8 cellular contexts compared by ENCODE assay signal in the genomic region with DNA sequence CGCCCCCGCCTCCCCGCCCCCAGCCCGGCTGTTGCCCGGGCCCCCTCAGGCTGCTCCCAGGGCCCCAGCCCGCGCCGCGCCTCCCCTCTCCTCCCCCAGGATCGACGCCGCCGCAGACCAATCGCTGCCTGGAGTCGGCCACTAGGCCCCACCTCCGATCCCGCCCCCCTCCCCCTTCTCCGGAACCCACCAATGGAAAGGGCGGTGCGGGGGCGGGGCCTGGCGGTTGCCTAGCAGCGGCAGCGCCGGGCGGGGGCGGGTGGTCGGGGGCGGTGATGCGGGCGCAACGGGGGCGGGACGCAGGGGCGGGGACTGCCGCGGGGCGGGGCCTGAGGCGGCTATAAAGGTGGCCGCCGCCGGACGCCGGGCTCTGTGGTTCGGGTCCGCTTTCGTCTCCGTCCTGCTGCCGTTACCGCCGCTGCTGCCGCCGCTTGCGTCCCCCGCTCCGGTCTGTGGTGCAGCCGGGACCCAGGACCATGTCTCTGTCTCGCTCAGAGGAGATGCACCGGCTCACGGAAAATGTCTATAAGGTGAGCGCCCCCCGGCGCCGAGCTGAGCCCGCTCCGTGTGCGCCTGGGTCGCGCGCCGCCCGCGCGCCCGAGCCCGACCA. TPM values are rescaled to one million over a fixed set of nuclear protein-coding genes. Genes with fewer than 3 reads are reported as not detected.
DNase-seq lines count a peak whose midpoint lies in the region; ATAC-seq and TF ChIP-seq lines count a peak whose summit lies in the region.

TSS of gene BAIAP2 (plus strand) at position 373 of the 610 bp plus-strand sequence. CDS start at position 477, 104 bp downstream.

- peak within 1 kb of the TSS in 1 of 2 donors; percentile 67 for H3K27ac Mint-ChIP-seq in effector memory CD8-positive, alpha-beta T cell
- H3K27ac Mint-ChIP-seq in memory B cell, result no peak within 1 kb of the TSS

- POLR2A ChIA-PET in BJ (lab: Charles Lee), result interaction anchor here (0.6 kb wide), 1 partner anchor 63 kb away, joined by 16 read pairs; no protein-coding TSS in a partner anchor

- peaks cover 16% of the 10 kb centered on the region for H3K36me3 Mint-ChIP-seq in effector memory CD8-positive, alpha-beta T cell (ENCODE audit: insufficient read depth)
- H3K36me3 Mint-ChIP-seq in memory B cell, result no peaks in the 10 kb centered on the region

- no peaks in the 10 kb centered on the region for H3K27me3 ChIP-seq in BJ (ENCODE audit: control insufficient read depth, insufficient read depth, low read length)

- no peak for TF ChIP-seq CTCF in BJ (IDR thresholded peaks at IDR 0.05; ENCODE audit: insufficient read depth, low read depth, low read length)

- peak within 1 kb of the TSS; percentile 82 for H3K4me3 Mint-ChIP-seq in effector memory CD8-positive, alpha-beta T cell
- peak within 1 kb of the TSS; percentile 95 for H3K4me3 Mint-ChIP-seq in memory B cell

- DNase-seq in BJ (ENCODE audit: low read depth) (no peak), HS-27A (ENCODE audit: low read depth) (peak; percentile 48), NCI-H82 treated with DMSO at 0.1 percent for 48 hours (lab: John Stamatoyannopoulos, UW; ENCODE audit: unreplicated experiment) (peak; percentile 85), memory B cell (ENCODE audit: low spot score in 2 of 2) (peak; percentile 84 to 91)
- DNase-seq in activated CD8-positive, alpha-beta memory T cell treated with anti-CD3 and anti-CD28 coated beads for 48 hours (ENCODE audit: low read depth in 2 of 3, low spot score in 2 of 3), result peak; percentile 92 to 98 (median 94)
- peak; percentile 88 to 91 (median 90) for DNase-seq in effector memory CD8-positive, alpha-beta T cell
- peak; percentile 96 to 100 (median 99) for DNase-seq in stimulated activated CD4-positive, alpha-beta T cell treated with anti-CD3 and anti-CD28 coated beads, TNF-alpha, amount 100 ng/mL, for 4 hours (ENCODE audit: low read depth in 3 of 3)

- peaks cover 0 to 25% of the 10 kb centered on the region in 2 donors for H3K27me3 Mint-ChIP-seq in effector memory CD8-positive, alpha-beta T cell
- H3K27me3 Mint-ChIP-seq in memory B cell, result peaks cover 15% of the 10 kb centered on the region

- no peaks in the 10 kb centered on the region for H3K9me3 Mint-ChIP-seq in effector memory CD8-positive, alpha-beta T cell
- H3K9me3 Mint-ChIP-seq in memory B cell, result no peaks in the 10 kb centered on the region

- H3K4me3 ChIP-seq in BJ (ENCODE audit: low read depth, low read length), result peak within 1 kb of the TSS; percentile 75

- ATAC-seq in GM19328 (IDR thresholded peaks at IDR 0.05; ENCODE audit: unreplicated experiment), result peak; percentile 48
- peak; percentile 84 for ATAC-seq in effector memory CD8-positive, alpha-beta T cell (replicated peaks)
- ATAC-seq in memory B cell (ENCODE audit: low read depth), result peak; percentile 85

- peaks cover 0 to 14% of the 10 kb centered on the region in 2 donors for H3K4me1 Mint-ChIP-seq in effector memory CD8-positive, alpha-beta T cell (ENCODE audit: low read depth in 2 of 2)
- H3K4me1 Mint-ChIP-seq in memory B cell, result peaks cover 9% of the 10 kb centered on the region

- peaks cover 8% of the 10 kb centered on the region for H3K36me3 ChIP-seq in BJ (ENCODE audit: control insufficient read depth, insufficient read depth, low read length)

- CTCF ChIA-PET in BJ (lab: Yijun Ruan, JAX), result interaction anchor here (1.5 to 4.7 kb wide), 5 partner anchors 11 to 67 kb away, joined by 4 to 22 read pairs (median 7); no protein-coding TSS in a partner anchor

RNA-seq across cellular contexts. Expression of gene BAIAP2, which starts in this region (rescaled TPM):
- 7.8 and 12.1 TPM in 2 replicates for polyA plus RNA-seq in BJ (2011; rRNA removed)
- polyA minus RNA-seq in BJ (2011; rRNA and poly(A)+ RNA removed), result 8.5 and 13.1 TPM in 2 replicates
